ENCODE assay signal across 8 cellular contexts in genomic region chr13:109786457-109787134, GRCh38. TPM values are rescaled to one million over a fixed set of nuclear protein-coding genes. Genes with fewer than 3 reads are reported as not detected.
DNase-seq lines count a peak whose midpoint lies in the region; FAIRE-seq and TF ChIP-seq lines count a peak whose summit lies in the region.

Gene IRS2 (minus strand): TSS chr13:109786583. CDS start chr13:109786053, 530 bp downstream.

- no peaks in the 10 kb centered on the region for H3K36me3 ChIP-seq in MM.1S (replicated peaks; ENCODE audit: insufficient read depth, low read length)
- H3K36me3 ChIP-seq in SJSA1 = peaks cover 41% of the 10 kb centered on the region
- H3K36me3 ChIP-seq in neutrophil = peaks cover 29% of the 10 kb centered on the region
- peaks cover 0 to 26% (median 7%) of the 10 kb centered on the region in 5 donors for H3K36me3 ChIP-seq in subcutaneous abdominal adipose tissue (ENCODE audit: control insufficient read depth in 5 of 5, insufficient read depth in 5 of 5, low read length in 5 of 5)

- peaks cover 5% of the 10 kb centered on the region for H3K27me3 Mint-ChIP-seq in activated naive CD4-positive, alpha-beta T cell treated with anti-CD3 and anti-CD28 coated beads for 36 hours (ENCODE audit: low read depth)

- H3K27ac ChIP-seq in MM.1S (ENCODE audit: low read length) (peak within 1 kb of the TSS; percentile 95), SJSA1 (peak within 1 kb of the TSS; percentile 72), neutrophil (peak within 1 kb of the TSS; percentile 98), subcutaneous abdominal adipose tissue (ENCODE audit: low read depth, low read length) (peak within 1 kb of the TSS; percentile 81)

- H3K9me3 Mint-ChIP-seq in activated naive CD4-positive, alpha-beta T cell treated with anti-CD3 and anti-CD28 coated beads for 36 hours = no peaks in the 10 kb centered on the region

- H3K4me1 Mint-ChIP-seq in activated naive CD4-positive, alpha-beta T cell treated with anti-CD3 and anti-CD28 coated beads for 36 hours (ENCODE audit: low read depth) = peaks cover 19% of the 10 kb centered on the region

- H3K4me2 ChIP-seq in MM.1S (ENCODE audit: low read depth, low read length) = peak within 1 kb of the TSS; percentile 55

- TF ChIP-seq CTCF in MM.1S (IDR thresholded peaks at IDR 0.05; ENCODE audit: low read length) = no peak
- peak; percentile 11 for TF ChIP-seq CTCF in neutrophil (IDR thresholded peaks at IDR 0.05)

- FAIRE-seq in frontal cortex (lab: Jason Lieb, UNC) = no peak

- H3K27ac Mint-ChIP-seq in activated naive CD4-positive, alpha-beta T cell treated with anti-CD3 and anti-CD28 coated beads for 36 hours = peak within 1 kb of the TSS; percentile 61

- intact Hi-C loops in activated naive CD4-positive, alpha-beta T cell treated with anti-CD3 and anti-CD28 coated beads for 36 hours (cut with micrococcal nuclease) = loop anchor here (1.0 to 10.0 kb wide), 10 partner anchors 8 to 1568 kb away; partner anchors contain the start of gene ABHD13

- peak within 1 kb of the TSS; percentile 80 for H2AFZ ChIP-seq in MM.1S (ENCODE audit: low read length)

- H3K4me1 ChIP-seq in MM.1S (ENCODE audit: low read length) (peaks cover 27% of the 10 kb centered on the region), SJSA1 (replicated peaks) (peaks cover 33% of the 10 kb centered on the region), neutrophil (ENCODE audit: control insufficient read depth in 1 of 2, insufficient read depth in 1 of 2, low read depth in 1 of 2, low read length in 1 of 2) (peaks cover 65% of the 10 kb centered on the region in 2 experiments), subcutaneous abdominal adipose tissue (ENCODE audit: control insufficient read depth in 5 of 5, insufficient read depth in 5 of 5, low read length in 5 of 5) (peaks cover 0 to 52% (median 51%) of the 10 kb centered on the region in 5 donors)

- DNase-seq in GDM1 (lab: John Stamatoyannopoulos, UW) (peak; percentile 95), HCEC 1CT (peak; percentile 97), MM.1S (peak; percentile 95), SJSA1 (ENCODE audit: low read depth in 1 of 2, low spot score in 2 of 2) (peak; percentile 99 to 100), frontal cortex (ENCODE audit: low spot score in 2 of 2) (peak; percentile 93 to 96)
- peak; percentile 94 for DNase-seq in activated naive CD4-positive, alpha-beta T cell treated with anti-CD3 and anti-CD28 coated beads for 36 hours

- H3K9ac ChIP-seq in MM.1S (ENCODE audit: low read length) = peak within 1 kb of the TSS; percentile 100
- H3K9ac ChIP-seq in subcutaneous abdominal adipose tissue (ENCODE audit: low read length in 5 of 5) = peak within 1 kb of the TSS in 4 of 5 donors; percentile 48 to 77 (median 68)

- H4K20me1 ChIP-seq in MM.1S (ENCODE audit: insufficient read depth, low read length) = no peaks in the 10 kb centered on the region

- peak within 1 kb of the TSS; percentile 77 for H3K4me3 Mint-ChIP-seq in activated naive CD4-positive, alpha-beta T cell treated with anti-CD3 and anti-CD28 coated beads for 36 hours

- H3K9me3 ChIP-seq in MM.1S (replicated peaks; ENCODE audit: insufficient read depth, low read length) (no peaks in the 10 kb centered on the region), SJSA1 (replicated peaks) (peaks cover 27% of the 10 kb centered on the region), neutrophil (no peaks in the 10 kb centered on the region), subcutaneous abdominal adipose tissue (ENCODE audit: control insufficient read depth in 5 of 5, low read length in 5 of 5) (no peaks in the 10 kb centered on the region)

- H3K9me2 ChIP-seq in MM.1S (replicated peaks; ENCODE audit: insufficient read depth, low read length) = no peaks in the 10 kb centered on the region

- peaks cover 16% of the 10 kb centered on the region for H3F3A ChIP-seq in MM.1S (ENCODE audit: insufficient read depth, low read length)

- H3K27me3 ChIP-seq in MM.1S (replicated peaks; ENCODE audit: insufficient read depth, low read length) (no peaks in the 10 kb centered on the region), SJSA1 (replicated peaks) (peaks cover 50% of the 10 kb centered on the region), neutrophil (no peaks in the 10 kb centered on the region), subcutaneous abdominal adipose tissue (ENCODE audit: control insufficient read depth in 5 of 5, insufficient read depth in 4 of 5, low read length in 5 of 5) (no peaks in the 10 kb centered on the region)

- CTCF ChIA-PET in activated naive CD4-positive, alpha-beta T cell treated with anti-CD3 and anti-CD28 coated beads for 36 hours (lab: Charles Lee) = no interaction called here

- H3K4me3 ChIP-seq in MM.1S (ENCODE audit: low read length) (peak within 1 kb of the TSS; percentile 90), SJSA1 (peak within 1 kb of the TSS; percentile 85), neutrophil (ENCODE audit: low read depth in 1 of 2, low read length in 1 of 2) (peak within 1 kb of the TSS; percentile 85 to 100), subcutaneous abdominal adipose tissue (ENCODE audit: low read depth in 1 of 5, low read length in 5 of 5) (peak within 1 kb of the TSS; percentile 61 to 99 (median 82))

- H3K79me2 ChIP-seq in MM.1S (ENCODE audit: low read length) = peaks cover 21% of the 10 kb centered on the region

- H3K36me3 Mint-ChIP-seq in activated naive CD4-positive, alpha-beta T cell treated with anti-CD3 and anti-CD28 coated beads for 36 hours (ENCODE audit: low read depth) = peaks cover 3% of the 10 kb centered on the region

RNA-seq across cellular contexts. Expression of gene IRS2, which starts in this region (rescaled TPM):
- total RNA-seq in SJSA1 (2014; rRNA removed; shearing (Covaris generic)) = 6.0 and 8.1 TPM in 2 replicates
- 1 to 10 TPM; 3.0 to 3.3 TPM for total RNA-seq in activated naive CD4-positive, alpha-beta T cell treated with anti-CD3 and anti-CD28 coated beads for 36 hours
- 10.6 TPM for total RNA-seq in frontal cortex

Comparison
In these comparisons a context has a peak if more than half of its experiments do, and no peak if none do; other contexts are left out.
1. Peak in every context shown above with its lines: DNase-seq, H3K4me3 ChIP-seq and H3K27ac ChIP-seq.